Comparison of ENCODE assay signal across 15 cellular contexts in genomic region chr14:63705561-63706070, GRCh38. TPM values are rescaled to one million over a fixed set of nuclear protein-coding genes. Genes with fewer than 3 reads are reported as not detected.
DNase-seq lines count a peak whose midpoint lies in the region; ATAC-seq lines count a peak whose summit lies in the region.
"Had no signal": no experiment of that assay in that cellular context is flagged by ENCODE, and none has a peak within 500 bp of the region (broad histone marks: within the 10 kb centered on the region; RNA-seq: fewer than 3 reads in every experiment).

No MANE protein-coding gene starts in this region.

- H3K27ac Mint-ChIP-seq in naive B cell, result peak overlapping the region; percentile 57 to 92 (median 84)

- intact Hi-C loops in cardiac septum (cut with DNase I), result no loop called here

- peaks cover 0 to 1% (median 0%) of the 10 kb centered on the region in 7 donors for H3K9me3 Mint-ChIP-seq in naive B cell
- H3K9me3 Mint-ChIP-seq: CD14-positive monocyte; natural killer cell treated with Interleukin-12 subunit alpha and Interleukin-12 subunit beta and Interleukin-15 and Interleukin-18, amount 100 ng/mL, for 72 hours had no signal

- ATAC-seq in GM18870 (IDR thresholded peaks at IDR 0.05; ENCODE audit: unreplicated experiment), result peak; percentile 77
- peak; percentile 68 for ATAC-seq in GM21786 (IDR thresholded peaks at IDR 0.05; ENCODE audit: unreplicated experiment)
- ATAC-seq in HG03175 (IDR thresholded peaks at IDR 0.05; ENCODE audit: unreplicated experiment), result peak; percentile 51
- ATAC-seq in naive B cell (ENCODE audit: low read depth in 2 of 2), result peak; percentile 87 to 90
- ATAC-seq: left colon; natural killer cell treated with Interleukin-12 subunit alpha and Interleukin-12 subunit beta and Interleukin-15 and Interleukin-18, amount 100 ng/mL, for 72 hours had no signal

- peak; percentile 36 for DNase-seq in naive B cell
- no peak for DNase-seq in cardiac septum (ENCODE audit: low spot score)
- DNase-seq in anterior cingulate cortex (lab: John Stamatoyannopoulos, UW), result no peak
- DNase-seq in NCI-H2029 (lab: John Stamatoyannopoulos, UW), result no peak
- no peak for DNase-seq in C1 segment of cervical spinal cord (lab: John Stamatoyannopoulos, UW)
- DNase-seq: activated naive CD4-positive, alpha-beta T cell treated with Interleukin-2 at 50 U/mL for 16 hours; glutamatergic neuron; left colon; NCI-H1105 treated with DMSO at 0.1 percent for 48 hours; NCI-H526 had no signal

- peaks cover 34 to 55% (median 42%) of the 10 kb centered on the region in 3 donors for H3K4me1 Mint-ChIP-seq in naive B cell

- no peaks in the 10 kb centered on the region for H3K36me3 Mint-ChIP-seq in naive B cell
- H3K36me3 Mint-ChIP-seq: CD14-positive monocyte; natural killer cell treated with Interleukin-12 subunit alpha and Interleukin-12 subunit beta and Interleukin-15 and Interleukin-18, amount 100 ng/mL, for 72 hours had no signal

- H3K4me3 Mint-ChIP-seq in naive B cell, result peak overlapping the region; percentile 16 to 79 (median 55)
- H3K4me3 Mint-ChIP-seq: natural killer cell treated with Interleukin-12 subunit alpha and Interleukin-12 subunit beta and Interleukin-15 and Interleukin-18, amount 100 ng/mL, for 72 hours had no signal

- H3K27me3 Mint-ChIP-seq in naive B cell, result no peaks in the 10 kb centered on the region
- H3K27me3 Mint-ChIP-seq: natural killer cell treated with Interleukin-12 subunit alpha and Interleukin-12 subunit beta and Interleukin-15 and Interleukin-18, amount 100 ng/mL, for 72 hours had no signal

RNA-seq across cellular contexts. Expression of gene SGPP1, which starts 22.2 kb away (rescaled TPM):
- 10 to 100 TPM in 4 of 6 donors, 1 to 10 TPM in 2; 9.4 to 20.8 (median 13.2) TPM for polyA plus RNA-seq in naive B cell (ENCODE audit: low read depth in 6 of 6)
- 5.6 TPM for total RNA-seq in cardiac septum
